1 cellular context compared by ENCODE assay signal in the genomic region with DNA sequence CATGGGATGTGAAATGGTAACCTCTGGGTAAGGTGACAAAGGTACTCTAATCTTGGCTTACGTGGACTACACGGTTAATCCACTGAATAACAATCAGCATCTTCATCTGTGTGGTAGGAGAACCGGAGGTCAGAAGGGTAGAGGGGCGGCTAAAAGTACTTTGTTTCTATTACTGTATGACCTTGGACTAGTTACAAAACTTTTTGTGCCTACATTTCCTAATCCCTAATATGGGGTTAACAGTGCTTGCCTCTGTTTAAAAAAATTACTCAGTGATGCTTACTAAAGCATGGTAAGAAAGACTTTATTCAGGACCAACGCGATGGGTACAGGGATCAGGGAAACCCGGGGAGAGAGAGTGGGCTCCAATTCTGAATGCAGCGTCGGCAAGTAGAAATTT.
TF ChIP-seq lines count a peak whose summit lies in the region.

No MANE protein-coding gene starts in this region.

TF ChIP-seq in GM23338, 12 proteins besides CTCF, POLR2A, EP300 and RAD21 (continued from another document):
- TF ChIP-seq EZH2phosphoT487 (IDR thresholded peaks at IDR 0.05; ENCODE audit: unreplicated experiment) (no peak), ZNF462 (CRISPR knock-in tag; IDR thresholded peaks at IDR 0.05) (no peak), CREB1 (CRISPR knock-in tag; IDR thresholded peaks at IDR 0.05; ENCODE audit: low read depth) (no peak), STAT1 (IDR thresholded peaks at IDR 0.05; ENCODE audit: unreplicated experiment) (no peak), POLR2AphosphoS5 (IDR thresholded peaks at IDR 0.05; ENCODE audit: low read depth) (no peak), NANOG (IDR thresholded peaks at IDR 0.05; ENCODE audit: borderline replicate concordance) (no peak)
